Comparison of ENCODE assay signal across 8 cellular contexts in genomic region chrX:41116948-41117347, GRCh38. TPM values are rescaled to one million over a fixed set of nuclear protein-coding genes. Genes with fewer than 3 reads are reported as not detected.
A peak's percentile ranks its signal among the peaks of the same experiment; 100 is the strongest.
DNase-seq lines count a peak whose midpoint lies in the region; ATAC-seq and TF ChIP-seq lines count a peak whose summit lies in the region.

No MANE protein-coding gene starts in this region.

- H3K27ac Mint-ChIP-seq in activated naive CD4-positive, alpha-beta T cell treated with anti-CD3 and anti-CD28 coated beads, Interleukin-2, amount 50 U/mL, for 24 hours = peak overlapping the region; percentile 93
- peak overlapping the region; percentile 71 to 92 for H3K27ac Mint-ChIP-seq in activated naive CD4-positive, alpha-beta T cell treated with anti-CD3 and anti-CD28 coated beads, Interleukin-2, amount 50 U/mL, for 72 hours
- H3K27ac Mint-ChIP-seq in type B pancreatic cell = peak overlapping the region; percentile 42

- peaks cover 70% of the 10 kb centered on the region for H3K4me1 Mint-ChIP-seq in activated naive CD4-positive, alpha-beta T cell treated with anti-CD3 and anti-CD28 coated beads, Interleukin-2, amount 50 U/mL, for 24 hours
- H3K4me1 Mint-ChIP-seq in type B pancreatic cell (ENCODE audit: unreplicated experiment) = peaks cover 11% of the 10 kb centered on the region

- H3K4me3 Mint-ChIP-seq in activated naive CD4-positive, alpha-beta T cell treated with anti-CD3 and anti-CD28 coated beads, Interleukin-2, amount 50 U/mL, for 24 hours = peak overlapping the region; percentile 77
- H3K4me3 Mint-ChIP-seq in type B pancreatic cell = peak overlapping the region; percentile 32

- TF ChIP-seq CTCF in type B pancreatic cell (conservative IDR thresholded peaks at IDR 0.05) = no peak

- H3K36me3 Mint-ChIP-seq in activated naive CD4-positive, alpha-beta T cell treated with anti-CD3 and anti-CD28 coated beads, Interleukin-2, amount 50 U/mL, for 24 hours = peaks cover 2% of the 10 kb centered on the region
- H3K36me3 Mint-ChIP-seq in activated naive CD4-positive, alpha-beta T cell treated with anti-CD3 and anti-CD28 coated beads, Interleukin-2, amount 50 U/mL, for 72 hours = no peaks in the 10 kb centered on the region
- H3K36me3 Mint-ChIP-seq in type B pancreatic cell = peaks cover 7% of the 10 kb centered on the region

- H3K9me3 Mint-ChIP-seq in activated naive CD4-positive, alpha-beta T cell treated with anti-CD3 and anti-CD28 coated beads, Interleukin-2, amount 50 U/mL, for 24 hours = no peaks in the 10 kb centered on the region
- no peaks in the 10 kb centered on the region for H3K9me3 Mint-ChIP-seq in activated naive CD4-positive, alpha-beta T cell treated with anti-CD3 and anti-CD28 coated beads, Interleukin-2, amount 50 U/mL, for 72 hours
- peaks cover 6% of the 10 kb centered on the region for H3K9me3 Mint-ChIP-seq in type B pancreatic cell

- intact Hi-C loops in posterior vena cava (cut with DNase I) = no loop called here

- no peaks in the 10 kb centered on the region for H3K27me3 Mint-ChIP-seq in activated naive CD4-positive, alpha-beta T cell treated with anti-CD3 and anti-CD28 coated beads, Interleukin-2, amount 50 U/mL, for 24 hours
- no peaks in the 10 kb centered on the region for H3K27me3 Mint-ChIP-seq in type B pancreatic cell

- no peak for DNase-seq in activated naive CD4-positive, alpha-beta T cell (lab: John Stamatoyannopoulos, UW)
- DNase-seq in activated naive CD4-positive, alpha-beta T cell treated with anti-CD3 and anti-CD28 coated beads, Interleukin-2, amount 50 U/mL, for 72 hours (ENCODE audit: low spot score in 2 of 2) = no peak
- no peak for DNase-seq in type B pancreatic cell (ENCODE audit: extremely low spot score, unreplicated experiment)
- no peak for DNase-seq in posterior vena cava (ENCODE audit: low spot score)
- no peak for DNase-seq in NCI-H1105 (lab: John Stamatoyannopoulos, UW)
- no peak for DNase-seq in foreskin melanocyte

- peak; percentile 72 for ATAC-seq in HG03095 (IDR thresholded peaks at IDR 0.05; ENCODE audit: unreplicated experiment)
- peak; percentile 81 to 90 for ATAC-seq in activated naive CD4-positive, alpha-beta T cell treated with anti-CD3 and anti-CD28 coated beads, Interleukin-2, amount 50 U/mL, for 72 hours

RNA-seq across cellular contexts. Expression of gene USP9X, which starts 31.7 kb away (rescaled TPM):
- total RNA-seq in activated naive CD4-positive, alpha-beta T cell treated with anti-CD3 and anti-CD28 coated beads, Interleukin-2, amount 50 U/mL, for 72 hours = 10 to 100 TPM; 70.5 to 74.9 TPM
- total RNA-seq in type B pancreatic cell (ENCODE audit: low replicate concordance) (59.4 and 74.4 TPM in 2 replicates), posterior vena cava (10 to 100 TPM; 74.4 to 84.0 TPM)

Comparison
In these comparisons a context has a peak if more than half of its experiments do, and no peak if none do; other contexts are left out.
1. H3K27ac Mint-ChIP-seq: peak in every context shown above with its lines; median percentile 93 in activated naive CD4-positive, alpha-beta T cell treated with anti-CD3 and anti-CD28 coated beads, Interleukin-2, amount 50 U/mL, for 24 hours; 82 in activated naive CD4-positive, alpha-beta T cell treated with anti-CD3 and anti-CD28 coated beads, Interleukin-2, amount 50 U/mL, for 72 hours; 42 in type B pancreatic cell.